Comparison of ENCODE assay signal across 1 cellular context in the genomic region with DNA sequence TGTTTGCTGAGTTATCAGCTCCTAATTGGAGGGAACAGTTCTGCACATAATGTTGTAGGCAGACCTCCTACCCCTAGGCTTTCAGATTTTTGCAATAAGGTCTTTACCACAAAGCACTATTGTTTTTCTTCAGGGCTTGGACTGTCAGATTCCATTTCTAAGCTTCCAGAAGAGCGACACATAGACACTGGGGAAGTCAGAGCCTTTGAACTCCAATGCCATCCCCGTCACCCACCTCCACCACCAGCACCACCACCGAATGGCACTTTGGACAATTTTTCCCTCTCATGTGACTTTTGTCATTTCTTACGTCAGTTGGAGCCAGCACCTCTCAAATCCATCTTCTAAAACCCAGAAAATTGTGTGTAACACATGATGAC.
TF ChIP-seq lines count a peak whose summit lies in the region.

No MANE protein-coding gene starts in this region.

TF ChIP-seq in HepG2, 621 proteins besides CTCF, POLR2A, EP300 and RAD21 (continued from another document and continues in another):
- TF ChIP-seq ZNF713 (CRISPR knock-in tag; IDR thresholded peaks at IDR 0.05) (no peak), ZSCAN29 (CRISPR knock-in tag; conservative IDR thresholded peaks at IDR 0.05) (0 out of 2 replicates have a peak, but pooled peaks have one; percentile 48), ZNF432 (CRISPR knock-in tag; IDR thresholded peaks at IDR 0.05; ENCODE audit: borderline replicate concordance) (no peak), TOE1 (CRISPR knock-in tag; IDR thresholded peaks at IDR 0.05) (no peak), TCF7 (IDR thresholded peaks at IDR 0.05; ENCODE audit: low read depth) (peak; percentile 30; the same call in 1 of the 2 replicates), FOXC1 (CRISPR knock-in tag; IDR thresholded peaks at IDR 0.05; ENCODE audit: borderline replicate concordance) (no peak), NR2F2 (IDR thresholded peaks at IDR 0.05; ENCODE audit: borderline replicate concordance, low read depth) (peak; percentile 24; the same call in 1 of the 2 replicates), ZNF331 (CRISPR knock-in tag; IDR thresholded peaks at IDR 0.05) (0 out of 2 replicates have a peak, but pooled peaks have one; percentile 31), RXRB (CRISPR knock-in tag; IDR thresholded peaks at IDR 0.05; ENCODE audit: borderline replicate concordance) (peak; percentile 64; the same call in 1 of the 2 replicates), ZC3H4 (CRISPR knock-in tag; IDR thresholded peaks at IDR 0.05; ENCODE audit: borderline replicate concordance) (no peak), ZFAT (CRISPR knock-in tag; conservative IDR thresholded peaks at IDR 0.05) (no peak), ETV6 (CRISPR knock-in tag; conservative IDR thresholded peaks at IDR 0.05) (no peak), SOX13 (IDR thresholded peaks at IDR 0.05) (peak; percentile 43), SOX13 (CRISPR knock-in tag; conservative IDR thresholded peaks at IDR 0.05 in 1 of 2, IDR thresholded peaks at IDR 0.05 in 1 of 2) (peak in 1 of 2 experiments; percentile 83; a peak in 2 of 4 replicates), ESRRA (CRISPR knock-in tag; IDR thresholded peaks at IDR 0.05; ENCODE audit: low read depth) (no peak), CAMTA2 (CRISPR knock-in tag; IDR thresholded peaks at IDR 0.05; ENCODE audit: borderline replicate concordance) (no peak)
- TF ChIP-seq, protein P1, sequence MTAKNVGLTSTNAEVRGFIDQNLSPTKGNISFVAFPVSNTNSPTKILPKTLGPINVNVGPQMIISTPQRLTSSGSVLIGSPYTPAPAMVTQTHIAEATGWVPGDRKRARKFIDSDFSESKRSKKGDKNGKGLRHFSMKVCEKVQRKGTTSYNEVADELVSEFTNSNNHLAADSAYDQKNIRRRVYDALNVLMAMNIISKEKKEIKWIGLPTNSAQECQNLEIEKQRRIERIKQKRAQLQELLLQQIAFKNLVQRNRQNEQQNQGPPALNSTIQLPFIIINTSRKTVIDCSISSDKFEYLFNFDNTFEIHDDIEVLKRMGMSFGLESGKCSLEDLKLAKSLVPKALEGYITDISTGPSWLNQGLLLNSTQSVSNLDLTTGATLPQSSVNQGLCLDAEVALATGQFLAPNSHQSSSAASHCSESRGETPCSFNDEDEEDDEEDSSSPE (CRISPR knock-in tag; IDR thresholded peaks at IDR 0.05), result no peak
- TF ChIP-seq, protein P2, sequence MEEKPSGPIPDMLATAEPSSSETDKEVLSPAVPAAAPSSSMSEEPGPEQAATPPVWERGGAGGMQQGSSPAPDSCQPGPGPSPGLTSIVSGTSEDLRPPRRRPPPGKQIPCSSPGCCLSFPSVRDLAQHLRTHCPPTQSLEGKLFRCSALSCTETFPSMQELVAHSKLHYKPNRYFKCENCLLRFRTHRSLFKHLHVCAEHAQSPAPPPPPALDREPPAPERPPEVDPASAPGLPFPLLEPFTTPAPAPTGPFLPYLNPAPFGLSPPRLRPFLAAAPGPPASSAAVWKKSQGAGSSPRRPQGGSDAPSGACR (CRISPR knock-in tag; IDR thresholded peaks at IDR 0.05), result no peak
- TF ChIP-seq, protein P3, sequence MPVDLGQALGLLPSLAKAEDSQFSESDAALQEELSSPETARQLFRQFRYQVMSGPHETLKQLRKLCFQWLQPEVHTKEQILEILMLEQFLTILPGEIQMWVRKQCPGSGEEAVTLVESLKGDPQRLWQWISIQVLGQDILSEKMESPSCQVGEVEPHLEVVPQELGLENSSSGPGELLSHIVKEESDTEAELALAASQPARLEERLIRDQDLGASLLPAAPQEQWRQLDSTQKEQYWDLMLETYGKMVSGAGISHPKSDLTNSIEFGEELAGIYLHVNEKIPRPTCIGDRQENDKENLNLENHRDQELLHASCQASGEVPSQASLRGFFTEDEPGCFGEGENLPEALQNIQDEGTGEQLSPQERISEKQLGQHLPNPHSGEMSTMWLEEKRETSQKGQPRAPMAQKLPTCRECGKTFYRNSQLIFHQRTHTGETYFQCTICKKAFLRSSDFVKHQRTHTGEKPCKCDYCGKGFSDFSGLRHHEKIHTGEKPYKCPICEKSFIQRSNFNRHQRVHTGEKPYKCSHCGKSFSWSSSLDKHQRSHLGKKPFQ (CRISPR knock-in tag; IDR thresholded peaks at IDR 0.05; ENCODE audit: insufficient replicate concordance), result no peak
- TF ChIP-seq, protein P4, sequence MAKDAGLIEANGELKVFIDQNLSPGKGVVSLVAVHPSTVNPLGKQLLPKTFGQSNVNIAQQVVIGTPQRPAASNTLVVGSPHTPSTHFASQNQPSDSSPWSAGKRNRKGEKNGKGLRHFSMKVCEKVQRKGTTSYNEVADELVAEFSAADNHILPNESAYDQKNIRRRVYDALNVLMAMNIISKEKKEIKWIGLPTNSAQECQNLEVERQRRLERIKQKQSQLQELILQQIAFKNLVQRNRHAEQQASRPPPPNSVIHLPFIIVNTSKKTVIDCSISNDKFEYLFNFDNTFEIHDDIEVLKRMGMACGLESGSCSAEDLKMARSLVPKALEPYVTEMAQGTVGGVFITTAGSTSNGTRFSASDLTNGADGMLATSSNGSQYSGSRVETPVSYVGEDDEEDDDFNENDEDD (CRISPR knock-in tag; IDR thresholded peaks at IDR 0.05; ENCODE audit: borderline replicate concordance), result peak; percentile 22; the same call in 1 of the 2 replicates
- TF ChIP-seq, protein P5, sequence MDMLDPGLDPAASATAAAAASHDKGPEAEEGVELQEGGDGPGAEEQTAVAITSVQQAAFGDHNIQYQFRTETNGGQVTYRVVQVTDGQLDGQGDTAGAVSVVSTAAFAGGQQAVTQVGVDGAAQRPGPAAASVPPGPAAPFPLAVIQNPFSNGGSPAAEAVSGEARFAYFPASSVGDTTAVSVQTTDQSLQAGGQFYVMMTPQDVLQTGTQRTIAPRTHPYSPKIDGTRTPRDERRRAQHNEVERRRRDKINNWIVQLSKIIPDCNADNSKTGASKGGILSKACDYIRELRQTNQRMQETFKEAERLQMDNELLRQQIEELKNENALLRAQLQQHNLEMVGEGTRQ (IDR thresholded peaks at IDR 0.05; ENCODE audit: low read depth, low read length), result no peak
- TF ChIP-seq, protein P5 (CRISPR knock-in tag; IDR thresholded peaks at IDR 0.05; ENCODE audit: borderline replicate concordance), result no peak
- TF ChIP-seq, protein P6, sequence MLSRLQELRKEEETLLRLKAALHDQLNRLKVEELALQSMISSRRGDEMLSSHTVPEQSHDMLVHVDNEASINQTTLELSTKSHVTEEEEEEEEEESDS (CRISPR knock-in tag; IDR thresholded peaks at IDR 0.05; ENCODE audit: borderline replicate concordance), result no peak
- TF ChIP-seq, protein P7, sequence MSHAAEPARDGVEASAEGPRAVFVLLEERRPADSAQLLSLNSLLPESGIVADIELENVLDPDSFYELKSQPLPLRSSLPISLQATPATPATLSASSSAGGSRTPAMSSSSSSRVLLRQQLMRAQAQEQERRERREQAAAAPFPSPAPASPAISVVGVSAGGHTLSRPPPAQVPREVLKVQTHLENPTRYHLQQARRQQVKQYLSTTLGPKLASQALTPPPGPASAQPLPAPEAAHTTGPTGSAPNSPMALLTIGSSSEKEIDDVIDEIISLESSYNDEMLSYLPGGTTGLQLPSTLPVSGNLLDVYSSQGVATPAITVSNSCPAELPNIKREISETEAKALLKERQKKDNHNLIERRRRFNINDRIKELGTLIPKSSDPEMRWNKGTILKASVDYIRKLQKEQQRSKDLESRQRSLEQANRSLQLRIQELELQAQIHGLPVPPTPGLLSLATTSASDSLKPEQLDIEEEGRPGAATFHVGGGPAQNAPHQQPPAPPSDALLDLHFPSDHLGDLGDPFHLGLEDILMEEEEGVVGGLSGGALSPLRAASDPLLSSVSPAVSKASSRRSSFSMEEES (CRISPR knock-in tag; IDR thresholded peaks at IDR 0.05), result 0 out of 2 replicates have a peak, but pooled peaks have one; percentile 31
- TF ChIP-seq, protein P8, sequence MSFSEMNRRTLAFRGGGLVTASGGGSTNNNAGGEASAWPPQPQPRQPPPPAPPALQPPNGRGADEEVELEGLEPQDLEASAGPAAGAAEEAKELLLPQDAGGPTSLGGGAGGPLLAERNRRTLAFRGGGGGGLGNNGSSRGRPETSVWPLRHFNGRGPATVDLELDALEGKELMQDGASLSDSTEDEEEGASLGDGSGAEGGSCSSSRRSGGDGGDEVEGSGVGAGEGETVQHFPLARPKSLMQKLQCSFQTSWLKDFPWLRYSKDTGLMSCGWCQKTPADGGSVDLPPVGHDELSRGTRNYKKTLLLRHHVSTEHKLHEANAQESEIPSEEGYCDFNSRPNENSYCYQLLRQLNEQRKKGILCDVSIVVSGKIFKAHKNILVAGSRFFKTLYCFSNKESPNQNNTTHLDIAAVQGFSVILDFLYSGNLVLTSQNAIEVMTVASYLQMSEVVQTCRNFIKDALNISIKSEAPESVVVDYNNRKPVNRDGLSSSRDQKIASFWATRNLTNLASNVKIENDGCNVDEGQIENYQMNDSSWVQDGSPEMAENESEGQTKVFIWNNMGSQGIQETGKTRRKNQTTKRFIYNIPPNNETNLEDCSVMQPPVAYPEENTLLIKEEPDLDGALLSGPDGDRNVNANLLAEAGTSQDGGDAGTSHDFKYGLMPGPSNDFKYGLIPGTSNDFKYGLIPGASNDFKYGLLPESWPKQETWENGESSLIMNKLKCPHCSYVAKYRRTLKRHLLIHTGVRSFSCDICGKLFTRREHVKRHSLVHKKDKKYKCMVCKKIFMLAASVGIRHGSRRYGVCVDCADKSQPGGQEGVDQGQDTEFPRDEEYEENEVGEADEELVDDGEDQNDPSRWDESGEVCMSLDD (CRISPR knock-in tag; IDR thresholded peaks at IDR 0.05; ENCODE audit: borderline replicate concordance), result no peak
- TF ChIP-seq, protein P9, sequence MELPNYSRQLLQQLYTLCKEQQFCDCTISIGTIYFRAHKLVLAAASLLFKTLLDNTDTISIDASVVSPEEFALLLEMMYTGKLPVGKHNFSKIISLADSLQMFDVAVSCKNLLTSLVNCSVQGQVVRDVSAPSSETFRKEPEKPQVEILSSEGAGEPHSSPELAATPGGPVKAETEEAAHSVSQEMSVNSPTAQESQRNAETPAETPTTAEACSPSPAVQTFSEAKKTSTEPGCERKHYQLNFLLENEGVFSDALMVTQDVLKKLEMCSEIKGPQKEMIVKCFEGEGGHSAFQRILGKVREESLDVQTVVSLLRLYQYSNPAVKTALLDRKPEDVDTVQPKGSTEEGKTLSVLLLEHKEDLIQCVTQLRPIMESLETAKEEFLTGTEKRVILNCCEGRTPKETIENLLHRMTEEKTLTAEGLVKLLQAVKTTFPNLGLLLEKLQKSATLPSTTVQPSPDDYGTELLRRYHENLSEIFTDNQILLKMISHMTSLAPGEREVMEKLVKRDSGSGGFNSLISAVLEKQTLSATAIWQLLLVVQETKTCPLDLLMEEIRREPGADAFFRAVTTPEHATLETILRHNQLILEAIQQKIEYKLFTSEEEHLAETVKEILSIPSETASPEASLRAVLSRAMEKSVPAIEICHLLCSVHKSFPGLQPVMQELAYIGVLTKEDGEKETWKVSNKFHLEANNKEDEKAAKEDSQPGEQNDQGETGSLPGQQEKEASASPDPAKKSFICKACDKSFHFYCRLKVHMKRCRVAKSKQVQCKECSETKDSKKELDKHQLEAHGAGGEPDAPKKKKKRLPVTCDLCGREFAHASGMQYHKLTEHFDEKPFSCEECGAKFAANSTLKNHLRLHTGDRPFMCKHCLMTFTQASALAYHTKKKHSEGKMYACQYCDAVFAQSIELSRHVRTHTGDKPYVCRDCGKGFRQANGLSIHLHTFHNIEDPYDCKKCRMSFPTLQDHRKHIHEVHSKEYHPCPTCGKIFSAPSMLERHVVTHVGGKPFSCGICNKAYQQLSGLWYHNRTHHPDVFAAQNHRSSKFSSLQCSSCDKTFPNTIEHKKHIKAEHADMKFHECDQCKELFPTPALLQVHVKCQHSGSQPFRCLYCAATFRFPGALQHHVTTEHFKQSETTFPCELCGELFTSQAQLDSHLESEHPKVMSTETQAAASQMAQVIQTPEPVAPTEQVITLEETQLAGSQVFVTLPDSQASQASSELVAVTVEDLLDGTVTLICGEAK (IDR thresholded peaks at IDR 0.05), result no peak
- TF ChIP-seq, protein P9 (CRISPR knock-in tag; IDR thresholded peaks at IDR 0.05), result no peak
- TF ChIP-seq, protein P10, sequence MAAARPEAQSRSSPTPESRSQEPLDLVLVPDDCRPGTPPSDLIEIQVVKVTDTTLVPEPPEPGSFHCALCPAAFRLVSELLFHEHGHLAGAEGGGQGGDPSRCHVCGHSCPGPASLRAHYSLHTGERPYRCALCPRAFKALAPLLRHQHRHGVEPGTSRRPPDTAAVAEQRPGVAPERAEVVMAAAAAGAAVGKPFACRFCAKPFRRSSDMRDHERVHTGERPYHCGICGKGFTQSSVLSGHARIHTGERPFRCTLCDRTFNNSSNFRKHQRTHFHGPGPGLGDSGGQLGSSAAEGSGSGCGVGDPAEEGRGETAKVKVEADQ (CRISPR knock-in tag; IDR thresholded peaks at IDR 0.05; ENCODE audit: borderline replicate concordance), result no peak
